ENCODE assay signal across 1 cellular context in the genomic region with DNA sequence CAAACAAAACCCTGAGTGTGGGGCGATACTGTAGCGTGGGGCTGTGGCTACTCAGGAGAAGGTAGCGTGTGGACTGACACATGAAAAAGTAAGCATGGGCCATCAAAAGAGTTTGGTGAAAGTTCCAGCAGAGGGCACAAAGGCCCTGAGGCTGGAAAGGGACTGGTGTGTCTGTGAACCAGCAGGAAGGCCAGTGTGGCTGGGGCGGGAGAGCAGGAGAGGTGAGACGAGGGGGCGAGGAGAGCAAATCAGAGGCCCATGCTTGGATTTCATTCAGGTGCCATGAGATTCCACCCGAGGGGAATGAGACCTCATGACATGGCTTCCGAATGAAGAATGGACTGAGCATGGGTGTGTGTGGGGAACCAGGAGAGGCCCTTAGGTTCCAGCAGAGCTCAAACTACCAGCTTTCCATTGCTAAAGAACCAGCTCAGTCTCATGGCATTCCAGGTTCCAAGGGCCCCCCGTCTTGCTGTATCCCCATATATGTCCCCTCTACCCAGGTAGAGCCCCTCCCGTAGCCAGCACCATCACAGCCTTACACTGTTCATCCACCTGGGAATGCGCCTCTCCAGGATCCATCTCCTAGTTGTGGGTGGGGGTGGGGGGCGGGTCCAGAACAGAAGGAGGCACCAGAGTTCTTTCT.
TF ChIP-seq lines count a peak whose summit lies in the region.

No MANE protein-coding gene starts in this region.

TF ChIP-seq in HepG2, 621 proteins besides CTCF, POLR2A, EP300 and RAD21 (continued from another document):
- TF ChIP-seq, protein P1, sequence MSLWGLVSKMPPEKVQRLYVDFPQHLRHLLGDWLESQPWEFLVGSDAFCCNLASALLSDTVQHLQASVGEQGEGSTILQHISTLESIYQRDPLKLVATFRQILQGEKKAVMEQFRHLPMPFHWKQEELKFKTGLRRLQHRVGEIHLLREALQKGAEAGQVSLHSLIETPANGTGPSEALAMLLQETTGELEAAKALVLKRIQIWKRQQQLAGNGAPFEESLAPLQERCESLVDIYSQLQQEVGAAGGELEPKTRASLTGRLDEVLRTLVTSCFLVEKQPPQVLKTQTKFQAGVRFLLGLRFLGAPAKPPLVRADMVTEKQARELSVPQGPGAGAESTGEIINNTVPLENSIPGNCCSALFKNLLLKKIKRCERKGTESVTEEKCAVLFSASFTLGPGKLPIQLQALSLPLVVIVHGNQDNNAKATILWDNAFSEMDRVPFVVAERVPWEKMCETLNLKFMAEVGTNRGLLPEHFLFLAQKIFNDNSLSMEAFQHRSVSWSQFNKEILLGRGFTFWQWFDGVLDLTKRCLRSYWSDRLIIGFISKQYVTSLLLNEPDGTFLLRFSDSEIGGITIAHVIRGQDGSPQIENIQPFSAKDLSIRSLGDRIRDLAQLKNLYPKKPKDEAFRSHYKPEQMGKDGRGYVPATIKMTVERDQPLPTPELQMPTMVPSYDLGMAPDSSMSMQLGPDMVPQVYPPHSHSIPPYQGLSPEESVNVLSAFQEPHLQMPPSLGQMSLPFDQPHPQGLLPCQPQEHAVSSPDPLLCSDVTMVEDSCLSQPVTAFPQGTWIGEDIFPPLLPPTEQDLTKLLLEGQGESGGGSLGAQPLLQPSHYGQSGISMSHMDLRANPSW (CRISPR knock-in tag; IDR thresholded peaks at IDR 0.05; ENCODE audit: borderline replicate concordance) = no peak
- TF ChIP-seq ZNF337 (CRISPR knock-in tag; IDR thresholded peaks at IDR 0.05; ENCODE audit: borderline replicate concordance, low read depth) (no peak), RFXAP (CRISPR knock-in tag; IDR thresholded peaks at IDR 0.05; ENCODE audit: borderline replicate concordance) (no peak), ZNF572 (CRISPR knock-in tag; IDR thresholded peaks at IDR 0.05) (no peak), NR2C2 (CRISPR knock-in tag; IDR thresholded peaks at IDR 0.05; ENCODE audit: borderline replicate concordance) (no peak), MTF1 (CRISPR knock-in tag; IDR thresholded peaks at IDR 0.05) (no peak), ADNP (CRISPR knock-in tag; IDR thresholded peaks at IDR 0.05) (no peak), ZNF782 (CRISPR knock-in tag; IDR thresholded peaks at IDR 0.05; ENCODE audit: borderline replicate concordance) (no peak), GFI1 (CRISPR knock-in tag; IDR thresholded peaks at IDR 0.05; ENCODE audit: borderline replicate concordance) (no peak), ZNF33A (CRISPR knock-in tag; IDR thresholded peaks at IDR 0.05; ENCODE audit: borderline replicate concordance) (no peak), CC2D1A (CRISPR knock-in tag; IDR thresholded peaks at IDR 0.05) (no peak), KAT7 (CRISPR knock-in tag; IDR thresholded peaks at IDR 0.05; ENCODE audit: borderline replicate concordance) (no peak), CCAR2 (optimal IDR thresholded peaks at IDR 0.05; ENCODE audit: low read depth, low read length) (no peak), GZF1 (CRISPR knock-in tag; IDR thresholded peaks at IDR 0.05) (no peak), EED (CRISPR knock-in tag; IDR thresholded peaks at IDR 0.05) (no peak), IKZF1 (IDR thresholded peaks at IDR 0.05) (no peak), ZNF605 (CRISPR knock-in tag; IDR thresholded peaks at IDR 0.05) (no peak), ZNF224 (CRISPR knock-in tag; IDR thresholded peaks at IDR 0.05) (no peak), ZNF549 (CRISPR knock-in tag; IDR thresholded peaks at IDR 0.05) (no peak), ZNF567 (CRISPR knock-in tag; IDR thresholded peaks at IDR 0.05; ENCODE audit: borderline replicate concordance) (no peak), RBFOX2 (IDR thresholded peaks at IDR 0.05; ENCODE audit: low read depth, low read length) (0 out of 2 replicates have a peak, but pooled peaks have one; percentile 37), ZZZ3 (CRISPR knock-in tag; IDR thresholded peaks at IDR 0.05; ENCODE audit: borderline replicate concordance) (no peak), MIXL1 (CRISPR knock-in tag; IDR thresholded peaks at IDR 0.05) (no peak), ZNF441 (CRISPR knock-in tag; IDR thresholded peaks at IDR 0.05; ENCODE audit: borderline replicate concordance) (no peak)
- TF ChIP-seq, protein P2, sequence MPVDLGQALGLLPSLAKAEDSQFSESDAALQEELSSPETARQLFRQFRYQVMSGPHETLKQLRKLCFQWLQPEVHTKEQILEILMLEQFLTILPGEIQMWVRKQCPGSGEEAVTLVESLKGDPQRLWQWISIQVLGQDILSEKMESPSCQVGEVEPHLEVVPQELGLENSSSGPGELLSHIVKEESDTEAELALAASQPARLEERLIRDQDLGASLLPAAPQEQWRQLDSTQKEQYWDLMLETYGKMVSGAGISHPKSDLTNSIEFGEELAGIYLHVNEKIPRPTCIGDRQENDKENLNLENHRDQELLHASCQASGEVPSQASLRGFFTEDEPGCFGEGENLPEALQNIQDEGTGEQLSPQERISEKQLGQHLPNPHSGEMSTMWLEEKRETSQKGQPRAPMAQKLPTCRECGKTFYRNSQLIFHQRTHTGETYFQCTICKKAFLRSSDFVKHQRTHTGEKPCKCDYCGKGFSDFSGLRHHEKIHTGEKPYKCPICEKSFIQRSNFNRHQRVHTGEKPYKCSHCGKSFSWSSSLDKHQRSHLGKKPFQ (CRISPR knock-in tag; IDR thresholded peaks at IDR 0.05; ENCODE audit: insufficient replicate concordance) = no peak
- TF ChIP-seq, protein P3, sequence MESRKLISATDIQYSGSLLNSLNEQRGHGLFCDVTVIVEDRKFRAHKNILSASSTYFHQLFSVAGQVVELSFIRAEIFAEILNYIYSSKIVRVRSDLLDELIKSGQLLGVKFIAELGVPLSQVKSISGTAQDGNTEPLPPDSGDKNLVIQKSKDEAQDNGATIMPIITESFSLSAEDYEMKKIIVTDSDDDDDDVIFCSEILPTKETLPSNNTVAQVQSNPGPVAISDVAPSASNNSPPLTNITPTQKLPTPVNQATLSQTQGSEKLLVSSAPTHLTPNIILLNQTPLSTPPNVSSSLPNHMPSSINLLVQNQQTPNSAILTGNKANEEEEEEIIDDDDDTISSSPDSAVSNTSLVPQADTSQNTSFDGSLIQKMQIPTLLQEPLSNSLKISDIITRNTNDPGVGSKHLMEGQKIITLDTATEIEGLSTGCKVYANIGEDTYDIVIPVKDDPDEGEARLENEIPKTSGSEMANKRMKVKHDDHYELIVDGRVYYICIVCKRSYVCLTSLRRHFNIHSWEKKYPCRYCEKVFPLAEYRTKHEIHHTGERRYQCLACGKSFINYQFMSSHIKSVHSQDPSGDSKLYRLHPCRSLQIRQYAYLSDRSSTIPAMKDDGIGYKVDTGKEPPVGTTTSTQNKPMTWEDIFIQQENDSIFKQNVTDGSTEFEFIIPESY (CRISPR knock-in tag; IDR thresholded peaks at IDR 0.05) = no peak
- TF ChIP-seq, protein P4, sequence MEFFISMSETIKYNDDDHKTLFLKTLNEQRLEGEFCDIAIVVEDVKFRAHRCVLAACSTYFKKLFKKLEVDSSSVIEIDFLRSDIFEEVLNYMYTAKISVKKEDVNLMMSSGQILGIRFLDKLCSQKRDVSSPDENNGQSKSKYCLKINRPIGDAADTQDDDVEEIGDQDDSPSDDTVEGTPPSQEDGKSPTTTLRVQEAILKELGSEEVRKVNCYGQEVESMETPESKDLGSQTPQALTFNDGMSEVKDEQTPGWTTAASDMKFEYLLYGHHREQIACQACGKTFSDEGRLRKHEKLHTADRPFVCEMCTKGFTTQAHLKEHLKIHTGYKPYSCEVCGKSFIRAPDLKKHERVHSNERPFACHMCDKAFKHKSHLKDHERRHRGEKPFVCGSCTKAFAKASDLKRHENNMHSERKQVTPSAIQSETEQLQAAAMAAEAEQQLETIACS (CRISPR knock-in tag; IDR thresholded peaks at IDR 0.05) = no peak
- TF ChIP-seq, protein P5, sequence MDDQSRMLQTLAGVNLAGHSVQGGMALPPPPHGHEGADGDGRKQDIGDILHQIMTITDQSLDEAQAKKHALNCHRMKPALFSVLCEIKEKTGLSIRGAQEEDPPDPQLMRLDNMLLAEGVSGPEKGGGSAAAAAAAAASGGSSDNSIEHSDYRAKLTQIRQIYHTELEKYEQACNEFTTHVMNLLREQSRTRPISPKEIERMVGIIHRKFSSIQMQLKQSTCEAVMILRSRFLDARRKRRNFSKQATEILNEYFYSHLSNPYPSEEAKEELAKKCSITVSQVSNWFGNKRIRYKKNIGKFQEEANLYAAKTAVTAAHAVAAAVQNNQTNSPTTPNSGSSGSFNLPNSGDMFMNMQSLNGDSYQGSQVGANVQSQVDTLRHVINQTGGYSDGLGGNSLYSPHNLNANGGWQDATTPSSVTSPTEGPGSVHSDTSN (CRISPR knock-in tag; IDR thresholded peaks at IDR 0.05; ENCODE audit: borderline replicate concordance) = no peak
- TF ChIP-seq, protein P6, sequence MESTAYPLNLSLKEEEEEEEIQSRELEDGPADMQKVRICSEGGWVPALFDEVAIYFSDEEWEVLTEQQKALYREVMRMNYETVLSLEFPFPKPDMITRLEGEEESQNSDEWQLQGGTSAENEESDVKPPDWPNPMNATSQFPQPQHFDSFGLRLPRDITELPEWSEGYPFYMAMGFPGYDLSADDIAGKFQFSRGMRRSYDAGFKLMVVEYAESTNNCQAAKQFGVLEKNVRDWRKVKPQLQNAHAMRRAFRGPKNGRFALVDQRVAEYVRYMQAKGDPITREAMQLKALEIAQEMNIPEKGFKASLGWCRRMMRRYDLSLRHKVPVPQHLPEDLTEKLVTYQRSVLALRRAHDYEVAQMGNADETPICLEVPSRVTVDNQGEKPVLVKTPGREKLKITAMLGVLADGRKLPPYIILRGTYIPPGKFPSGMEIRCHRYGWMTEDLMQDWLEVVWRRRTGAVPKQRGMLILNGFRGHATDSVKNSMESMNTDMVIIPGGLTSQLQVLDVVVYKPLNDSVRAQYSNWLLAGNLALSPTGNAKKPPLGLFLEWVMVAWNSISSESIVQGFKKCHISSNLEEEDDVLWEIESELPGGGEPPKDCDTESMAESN (CRISPR knock-in tag; conservative IDR thresholded peaks at IDR 0.05) = 0 out of 2 replicates have a peak, but pooled peaks have one; percentile 34
- TF ChIP-seq, protein P7, sequence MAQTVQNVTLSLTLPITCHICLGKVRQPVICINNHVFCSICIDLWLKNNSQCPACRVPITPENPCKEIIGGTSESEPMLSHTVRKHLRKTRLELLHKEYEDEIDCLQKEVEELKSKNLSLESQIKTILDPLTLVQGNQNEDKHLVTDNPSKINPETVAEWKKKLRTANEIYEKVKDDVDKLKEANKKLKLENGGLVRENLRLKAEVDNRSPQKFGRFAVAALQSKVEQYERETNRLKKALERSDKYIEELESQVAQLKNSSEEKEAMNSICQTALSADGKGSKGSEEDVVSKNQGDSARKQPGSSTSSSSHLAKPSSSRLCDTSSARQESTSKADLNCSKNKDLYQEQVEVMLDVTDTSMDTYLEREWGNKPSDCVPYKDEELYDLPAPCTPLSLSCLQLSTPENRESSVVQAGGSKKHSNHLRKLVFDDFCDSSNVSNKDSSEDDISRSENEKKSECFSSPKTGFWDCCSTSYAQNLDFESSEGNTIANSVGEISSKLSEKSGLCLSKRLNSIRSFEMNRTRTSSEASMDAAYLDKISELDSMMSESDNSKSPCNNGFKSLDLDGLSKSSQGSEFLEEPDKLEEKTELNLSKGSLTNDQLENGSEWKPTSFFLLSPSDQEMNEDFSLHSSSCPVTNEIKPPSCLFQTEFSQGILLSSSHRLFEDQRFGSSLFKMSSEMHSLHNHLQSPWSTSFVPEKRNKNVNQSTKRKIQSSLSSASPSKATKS (CRISPR knock-in tag; IDR thresholded peaks at IDR 0.05) = no peak
- TF ChIP-seq, protein P8, sequence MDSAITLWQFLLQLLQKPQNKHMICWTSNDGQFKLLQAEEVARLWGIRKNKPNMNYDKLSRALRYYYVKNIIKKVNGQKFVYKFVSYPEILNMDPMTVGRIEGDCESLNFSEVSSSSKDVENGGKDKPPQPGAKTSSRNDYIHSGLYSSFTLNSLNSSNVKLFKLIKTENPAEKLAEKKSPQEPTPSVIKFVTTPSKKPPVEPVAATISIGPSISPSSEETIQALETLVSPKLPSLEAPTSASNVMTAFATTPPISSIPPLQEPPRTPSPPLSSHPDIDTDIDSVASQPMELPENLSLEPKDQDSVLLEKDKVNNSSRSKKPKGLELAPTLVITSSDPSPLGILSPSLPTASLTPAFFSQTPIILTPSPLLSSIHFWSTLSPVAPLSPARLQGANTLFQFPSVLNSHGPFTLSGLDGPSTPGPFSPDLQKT (CRISPR knock-in tag; IDR thresholded peaks at IDR 0.05; ENCODE audit: borderline replicate concordance) = no peak
- TF ChIP-seq, protein P9, sequence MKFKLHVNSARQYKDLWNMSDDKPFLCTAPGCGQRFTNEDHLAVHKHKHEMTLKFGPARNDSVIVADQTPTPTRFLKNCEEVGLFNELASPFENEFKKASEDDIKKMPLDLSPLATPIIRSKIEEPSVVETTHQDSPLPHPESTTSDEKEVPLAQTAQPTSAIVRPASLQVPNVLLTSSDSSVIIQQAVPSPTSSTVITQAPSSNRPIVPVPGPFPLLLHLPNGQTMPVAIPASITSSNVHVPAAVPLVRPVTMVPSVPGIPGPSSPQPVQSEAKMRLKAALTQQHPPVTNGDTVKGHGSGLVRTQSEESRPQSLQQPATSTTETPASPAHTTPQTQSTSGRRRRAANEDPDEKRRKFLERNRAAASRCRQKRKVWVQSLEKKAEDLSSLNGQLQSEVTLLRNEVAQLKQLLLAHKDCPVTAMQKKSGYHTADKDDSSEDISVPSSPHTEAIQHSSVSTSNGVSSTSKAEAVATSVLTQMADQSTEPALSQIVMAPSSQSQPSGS (CRISPR knock-in tag; IDR thresholded peaks at IDR 0.05) = no peak
- TF ChIP-seq, protein P10, sequence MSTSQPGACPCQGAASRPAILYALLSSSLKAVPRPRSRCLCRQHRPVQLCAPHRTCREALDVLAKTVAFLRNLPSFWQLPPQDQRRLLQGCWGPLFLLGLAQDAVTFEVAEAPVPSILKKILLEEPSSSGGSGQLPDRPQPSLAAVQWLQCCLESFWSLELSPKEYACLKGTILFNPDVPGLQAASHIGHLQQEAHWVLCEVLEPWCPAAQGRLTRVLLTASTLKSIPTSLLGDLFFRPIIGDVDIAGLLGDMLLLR (CRISPR knock-in tag; IDR thresholded peaks at IDR 0.05) = no peak
